ENCODE assay signal across 8 cellular contexts in the genomic region with DNA sequence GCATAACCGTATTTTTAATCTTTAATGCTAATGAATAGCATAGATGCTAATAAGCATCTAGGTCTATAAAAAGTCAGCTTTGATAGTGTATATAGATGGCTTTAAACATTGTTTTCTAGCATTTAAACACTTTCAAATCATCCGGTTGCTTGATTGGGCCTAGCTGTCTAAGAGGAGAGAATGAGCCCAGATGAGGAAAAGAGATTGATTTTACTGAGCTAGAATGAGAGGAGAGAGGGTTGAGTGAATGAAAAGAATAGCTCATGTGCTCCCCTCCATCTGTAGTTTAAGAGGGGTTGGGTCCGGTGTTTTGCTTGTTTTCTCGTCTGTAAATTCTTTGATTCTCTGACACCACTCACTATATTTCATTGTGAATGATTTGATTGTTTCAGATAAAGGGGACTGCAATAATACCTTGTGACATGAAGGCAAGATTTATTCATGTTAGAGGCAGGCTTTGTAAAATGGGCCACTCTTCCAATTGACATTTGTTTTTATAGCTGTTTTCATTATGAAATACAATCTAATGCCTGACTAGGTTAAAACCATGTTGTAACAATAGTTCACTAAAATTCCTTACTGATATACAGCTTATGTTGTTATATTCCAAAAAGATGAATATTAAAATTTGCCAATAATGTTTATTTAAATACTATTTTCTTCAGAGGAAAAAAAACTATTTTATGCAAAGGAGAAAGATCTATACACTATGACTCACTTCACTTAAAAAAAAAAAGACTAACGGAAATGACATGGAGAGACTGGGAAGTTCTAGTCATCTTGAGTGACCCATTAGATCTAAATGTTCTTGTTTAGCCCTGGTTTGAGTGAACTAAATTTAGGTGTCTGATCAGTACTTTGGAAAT. TPM values are rescaled to one million over a fixed set of nuclear protein-coding genes. Genes with fewer than 3 reads are reported as not detected.
DNase-seq lines count a peak whose midpoint lies in the region; ATAC-seq and TF ChIP-seq lines count a peak whose summit lies in the region.

No MANE protein-coding gene starts in this region.

- H3K9me3 Mint-ChIP-seq in CD8-positive, alpha-beta T cell: no peaks in the 10 kb centered on the region
- no peaks in the 10 kb centered on the region for H3K9me3 Mint-ChIP-seq in neural crest cell
- H3K9me3 Mint-ChIP-seq in Caco-2 (ENCODE audit: unreplicated experiment): no peaks in the 10 kb centered on the region

- H3K4me1 Mint-ChIP-seq in CD8-positive, alpha-beta T cell (ENCODE audit: low read depth): peaks cover 82% of the 10 kb centered on the region
- H3K4me1 Mint-ChIP-seq in neural crest cell: peaks cover 64% of the 10 kb centered on the region
- H3K4me1 Mint-ChIP-seq in Caco-2 (ENCODE audit: low read depth, unreplicated experiment): peaks cover 29% of the 10 kb centered on the region

- no peaks in the 10 kb centered on the region for H3K27me3 Mint-ChIP-seq in CD8-positive, alpha-beta T cell (ENCODE audit: low read depth)
- no peaks in the 10 kb centered on the region for H3K27me3 Mint-ChIP-seq in neural crest cell (ENCODE audit: low read depth)
- no peaks in the 10 kb centered on the region for H3K27me3 Mint-ChIP-seq in Caco-2 (ENCODE audit: insufficient read depth, unreplicated experiment)

- POLR2A ChIA-PET in CD8-positive, alpha-beta T cell (lab: Charles Lee): interaction anchor here (1.0 to 1.8 kb wide), 4 partner anchors 10 to 61 kb away, joined by 3 to 4 read pairs (median 4); no protein-coding TSS in a partner anchor
- POLR2A ChIA-PET in PC-9 (lab: Charles Lee; ENCODE audit: unreplicated experiment): interaction anchor here (0.6 to 0.7 kb wide), 3 partner anchors 12 to 48 kb away, joined by 6 to 9 read pairs (median 7); no protein-coding TSS in a partner anchor
- POLR2A ChIA-PET in Caco-2 (lab: Charles Lee): no interaction called here

- peaks cover 74% of the 10 kb centered on the region for H3K4me1 ChIP-seq in CD8-positive, alpha-beta T cell (ENCODE audit: insufficient read depth, low read length)
- H3K4me1 ChIP-seq in PC-9 (replicated peaks; ENCODE audit: insufficient read depth) (peaks cover 41% of the 10 kb centered on the region), duodenal mucosa (ENCODE audit: control insufficient read depth in 1 of 2, insufficient read depth in 2 of 2, low read length in 2 of 2) (peaks cover 32 to 39% of the 10 kb centered on the region in 2 donors), Caco-2 (peaks cover 40% of the 10 kb centered on the region)

- peak overlapping the region; percentile 81 for H3K27ac Mint-ChIP-seq in CD8-positive, alpha-beta T cell
- H3K27ac Mint-ChIP-seq in neural crest cell (ENCODE audit: unreplicated experiment) (no peak overlapping the region), Caco-2 (ENCODE audit: unreplicated experiment) (no peak overlapping the region)

- no peak overlapping the region for H2AFZ ChIP-seq in PC-9

- H3K27me3 ChIP-seq in CD8-positive, alpha-beta T cell (ENCODE audit: insufficient read depth, low read length): no peaks in the 10 kb centered on the region
- H3K27me3 ChIP-seq in PC-9 (ENCODE audit: insufficient read depth, low read depth) (no peaks in the 10 kb centered on the region), duodenal mucosa (ENCODE audit: control insufficient read depth in 1 of 2, insufficient read depth in 2 of 2, low read length in 2 of 2) (no peaks in the 10 kb centered on the region), Caco-2 (replicated peaks; ENCODE audit: control insufficient read depth, insufficient read depth, low read length) (no peaks in the 10 kb centered on the region)

- peaks cover 79% of the 10 kb centered on the region for H3K79me2 ChIP-seq in PC-9 (ENCODE audit: low read depth)

- no peaks in the 10 kb centered on the region for H3K36me3 ChIP-seq in CD8-positive, alpha-beta T cell (ENCODE audit: insufficient read depth, low read length)
- peaks cover 7% of the 10 kb centered on the region; the same call in 1 of the 2 replicates for H3K36me3 ChIP-seq in PC-9 (ENCODE audit: low read depth)
- H3K36me3 ChIP-seq in duodenal mucosa (ENCODE audit: control insufficient read depth in 1 of 2, insufficient read depth in 2 of 2, low read length in 2 of 2): no peaks in the 10 kb centered on the region
- no peaks in the 10 kb centered on the region for H3K36me3 ChIP-seq in Caco-2 (ENCODE audit: control insufficient read depth, insufficient read depth, low read length)

- TF ChIP-seq CTCF in CD8-positive, alpha-beta T cell (IDR thresholded peaks at IDR 0.05): no peak
- TF ChIP-seq CTCF in PC-9 (conservative IDR thresholded peaks at IDR 0.05): no peak
- TF ChIP-seq CTCF in neural crest cell (conservative IDR thresholded peaks at IDR 0.05): no peak
- TF ChIP-seq CTCF in Caco-2 (IDR thresholded peaks at IDR 0.05; ENCODE audit: insufficient read depth in 1 of 2, low read depth in 1 of 2, low read length in 1 of 2, severe bottlenecking in 1 of 2, unreplicated experiment in 1 of 2): no peak

- H3F3A ChIP-seq in PC-9 (ENCODE audit: insufficient read depth, low read depth): peaks cover 14% of the 10 kb centered on the region; the same call in 1 of the 2 replicates

- H3K4me3 ChIP-seq in CD8-positive, alpha-beta T cell (ENCODE audit: low read depth, low read length): no peak overlapping the region
- peak overlapping the region; percentile 75; the same call in 1 of the 2 replicates for H3K4me3 ChIP-seq in PC-9
- H3K4me3 ChIP-seq in duodenal mucosa (ENCODE audit: low read depth in 1 of 2, low read length in 2 of 2): peak overlapping the region; percentile 11 to 21
- no peak overlapping the region for H3K4me3 ChIP-seq in Caco-2 (ENCODE audit: low read depth, low read length)

- no peak for ATAC-seq in CD8-positive, alpha-beta T cell
- no peak for ATAC-seq in GM19328 (IDR thresholded peaks at IDR 0.05; ENCODE audit: unreplicated experiment)
- ATAC-seq in sciatic nerve: no peak

- CTCF ChIA-PET in CD8-positive, alpha-beta T cell (lab: Charles Lee): interaction anchor here (0.6 to 2.6 kb wide), 11 partner anchors 9 to 335 kb away, joined by 3 to 11 read pairs (median 4); a partner anchor contains a TSS
- CTCF ChIA-PET in PC-9 (lab: Charles Lee): interaction anchor here (0.6 to 0.7 kb wide), 2 partner anchors 10 to 14 kb away, joined by 3 read pairs; no protein-coding TSS in a partner anchor
- CTCF ChIA-PET in Caco-2 (lab: Charles Lee): interaction anchor here (0.8 kb wide), 1 partner anchor 10 kb away, joined by 4 read pairs; no protein-coding TSS in a partner anchor

- intact Hi-C loops in CD8-positive, alpha-beta T cell (cut with DNase I, micrococcal nuclease): loop anchor here (5.0 to 10.0 kb wide), 2 partner anchors 34 to 699 kb away; a partner anchor contains a TSS
- intact Hi-C loops in PC-9 (cut with micrococcal nuclease; ENCODE audit: unreplicated experiment) (no loop called here), Caco-2 (cut with micrococcal nuclease; ENCODE audit: unreplicated experiment) (loop anchor here (10.0 kb wide), 1 partner anchor 401 kb away; no protein-coding TSS in a partner anchor), sciatic nerve (cut with DNase I) (no loop called here)

- H3K9ac ChIP-seq in duodenal mucosa (ENCODE audit: low read depth in 1 of 2, low read length in 2 of 2): peak overlapping the region in 1 of 2 donors; percentile 30

- peaks cover 14% of the 10 kb centered on the region; the same call in 1 of the 2 replicates for H4K20me1 ChIP-seq in PC-9 (ENCODE audit: insufficient read depth)

- H3K9me2 ChIP-seq in PC-9 (ENCODE audit: insufficient read depth): no peaks in the 10 kb centered on the region

- peak overlapping the region; percentile 98 for H3K4me2 ChIP-seq in PC-9

- H3K4me3 Mint-ChIP-seq in CD8-positive, alpha-beta T cell: peak overlapping the region; percentile 95
- H3K4me3 Mint-ChIP-seq in neural crest cell (peak overlapping the region; percentile 41), Caco-2 (ENCODE audit: unreplicated experiment) (no peak overlapping the region)

- BruUV-seq in PC-9 (replicated peaks; lab: Mats Ljungman, UMichigan): no TSS peak
- no TSS peak for BruUV-seq in Caco-2 (replicated peaks; lab: Mats Ljungman, UMichigan)

- no peaks in the 10 kb centered on the region for H3K9me3 ChIP-seq in CD8-positive, alpha-beta T cell (ENCODE audit: low read length)
- H3K9me3 ChIP-seq in PC-9 (ENCODE audit: insufficient read depth, low read depth) (no peaks in the 10 kb centered on the region), duodenal mucosa (ENCODE audit: control insufficient read depth in 1 of 2, low read length in 2 of 2) (no peaks in the 10 kb centered on the region), Caco-2 (no peaks in the 10 kb centered on the region)

- no peak for DNase-seq in CD8-positive, alpha-beta T cell
- DNase-seq in PC-9 (no peak), neural crest cell (ENCODE audit: low read depth, low spot score) (no peak), NCI-H446 treated with DMSO at 0.1 percent for 48 hours (lab: John Stamatoyannopoulos, UW) (no peak), Caco-2 (no peak), sciatic nerve (ENCODE audit: low spot score) (no peak)

- H3K27ac ChIP-seq in CD8-positive, alpha-beta T cell (ENCODE audit: low read depth, low read length): no peak overlapping the region
- H3K27ac ChIP-seq in PC-9 (no peak overlapping the region), duodenal mucosa (ENCODE audit: low read depth, low read length) (peak overlapping the region; percentile 43)

- H3K36me3 Mint-ChIP-seq in CD8-positive, alpha-beta T cell: peaks cover 16% of the 10 kb centered on the region
- no peaks in the 10 kb centered on the region for H3K36me3 Mint-ChIP-seq in neural crest cell (ENCODE audit: low read depth)
- H3K36me3 Mint-ChIP-seq in Caco-2 (ENCODE audit: insufficient read depth, unreplicated experiment): peaks cover 17% of the 10 kb centered on the region

RNA-seq across cellular contexts. Expression of a gene that starts 3.2 kb away (rescaled TPM):
- 10 to 100 TPM; 96.0 to 97.5 TPM for total RNA-seq in CD8-positive, alpha-beta T cell
- total RNA-seq in PC-9 (2021): 46.3 and 59.8 TPM in 2 replicates
- total RNA-seq in neural crest cell: 43.3 and 43.8 TPM in 2 replicates
- 65.0 and 65.2 TPM in 2 replicates for total RNA-seq in Caco-2 (2022)
- 25.8 TPM for total RNA-seq in sciatic nerve

Comparison
In these comparisons a context has a peak if more than half of its experiments do, and no peak if none do; other contexts are left out.
1. H3K4me3 ChIP-seq: peak in PC-9 (single experiment) and duodenal mucosa (2 of 2); none in CD8-positive, alpha-beta T cell (single experiment) and Caco-2 (single experiment).
2. intact Hi-C loops: an anchor here in CD8-positive, alpha-beta T cell (5.0 to 10.0 kb wide) and Caco-2 (10.0 kb wide); none called in PC-9 and sciatic nerve.